Comparison of ENCODE assay signal across 30 cellular contexts in genomic region chr10:73629165-73629564, GRCh38. TPM values are rescaled to one million over a fixed set of nuclear protein-coding genes. Genes with fewer than 3 reads are reported as not detected.
"Had no signal": no experiment of that assay in that cellular context is flagged by ENCODE, and none has a peak within 500 bp of the region (broad histone marks: within the 10 kb centered on the region; RNA-seq: fewer than 3 reads in every experiment).

No MANE protein-coding gene starts in this region.

- H3K27me3 ChIP-seq: ascending aorta, breast epithelium, cardiac muscle cell, colonic mucosa, heart left ventricle had no signal

- H3K36me3 ChIP-seq: ascending aorta, breast epithelium, cardiac muscle cell, colonic mucosa, heart left ventricle had no signal

- H3K27ac ChIP-seq: ascending aorta, breast epithelium, cardiac muscle cell, colonic mucosa, heart left ventricle had no signal

- H3K9me3 ChIP-seq: ascending aorta, breast epithelium, colonic mucosa, heart left ventricle had no signal

- H3K4me3 ChIP-seq: ascending aorta, breast epithelium, cardiac muscle cell, colonic mucosa, heart left ventricle had no signal

- FAIRE-seq: frontal cortex had no signal

- DNase-seq: activated CD4-positive, alpha-beta memory T cell treated with anti-CD3 and anti-CD28 coated beads for 36 hours; activated CD4-positive, alpha-beta T cell treated with anti-CD3 and anti-CD28 coated beads for 36 hours; activated CD4-positive, alpha-beta T cell treated with anti-CD3 and anti-CD28 coated beads, Interleukin-2, amount 10 ng/mL, durations not matched to agents 24 days and 14 days; activated CD4-positive, CD25-positive, alpha-beta regulatory T cell; activated CD4-positive, CD25-positive, alpha-beta regulatory T cell treated with anti-CD3 and anti-CD28 coated beads, Interleukin-2, amount 50 U/mL, for 72 hours; activated CD8-positive, alpha-beta memory T cell treated with anti-CD3 and anti-CD28 coated beads, Interleukin-2, amount 50 U/mL, for 48 hours; activated gamma-delta T cell; activated naive CD4-positive, alpha-beta T cell; activated naive CD4-positive, alpha-beta T cell treated with anti-CD3 and anti-CD28 coated beads, Interleukin-2, amount 10 ng/mL, durations not matched to agents 7 days and 5 days; activated naive CD8-positive, alpha-beta T cell treated with anti-CD3 and anti-CD28 coated beads, Interleukin-2, amount 10 ng/mL, durations not matched to agents 7 days and 5 days; activated T-cell treated with anti-CD3 and anti-CD28 coated beads for 4 hours; activated T-cell treated with anti-CD3 and anti-CD28 coated beads, Interleukin-2, amount 50 U/mL, for 24 hours; activated T-cell treated with anti-CD3 and anti-CD28 coated beads, Interleukin-2, amount 50 U/mL, for 72 hours; central memory CD4-positive, alpha-beta T cell; cerebellar nuclear complex; colonic mucosa; effector memory CD4-positive, alpha-beta T cell; endodermal cell; foreskin fibroblast; glutamatergic neuron; heart left ventricle; T-helper 2 cell had no signal

- ATAC-seq: activated CD4-positive, alpha-beta T cell treated with anti-CD3 and anti-CD28 coated beads for 36 hours; activated naive CD4-positive, alpha-beta T cell treated with anti-CD3 and anti-CD28 coated beads, Interleukin-2, amount 50 U/mL, for 72 hours; activated T-cell treated with anti-CD3 and anti-CD28 coated beads, Interleukin-2, amount 50 U/mL, for 72 hours; heart left ventricle had no signal

- H3K4me1 ChIP-seq: breast epithelium, colonic mucosa had no signal

RNA-seq across cellular contexts. Expression of gene MYOZ1, which starts 12.1 kb away (rescaled TPM):
- total RNA-seq: activated CD4-positive, alpha-beta memory T cell treated with anti-CD3 and anti-CD28 coated beads for 36 hours; activated CD4-positive, alpha-beta T cell treated with anti-CD3 and anti-CD28 coated beads for 36 hours; activated CD4-positive, alpha-beta T cell treated with anti-CD3 and anti-CD28 coated beads, Interleukin-2, amount 10 ng/mL, durations not matched to agents 24 days and 14 days; activated naive CD4-positive, alpha-beta T cell treated with anti-CD3 and anti-CD28 coated beads, Interleukin-2, amount 50 U/mL, for 72 hours; activated naive CD8-positive, alpha-beta T cell treated with anti-CD3 and anti-CD28 coated beads, Interleukin-2, amount 10 ng/mL, durations not matched to agents 7 days and 5 days; activated T-cell treated with anti-CD3 and anti-CD28 coated beads, Interleukin-2, amount 50 U/mL, for 72 hours; colonic mucosa; dermis microvascular lymphatic vessel endothelial cell; T-helper 1 cell treated with Interleukin-12 subunit alpha and Interleukin-12 subunit beta and Interleukin-4 antibody, amounts not matched to agents 30 ng/mL and 1 ng/mL, for 36 hours had no signal

RNA-seq across cellular contexts. Expression of gene SYNPO2L, which starts 26.7 kb away (rescaled TPM):
- total RNA-seq: activated CD4-positive, alpha-beta memory T cell treated with anti-CD3 and anti-CD28 coated beads for 36 hours; activated CD4-positive, alpha-beta T cell treated with anti-CD3 and anti-CD28 coated beads for 36 hours; activated naive CD4-positive, alpha-beta T cell treated with anti-CD3 and anti-CD28 coated beads, Interleukin-2, amount 50 U/mL, for 72 hours; activated naive CD8-positive, alpha-beta T cell treated with anti-CD3 and anti-CD28 coated beads, Interleukin-2, amount 10 ng/mL, durations not matched to agents 7 days and 5 days; activated T-cell treated with anti-CD3 and anti-CD28 coated beads, Interleukin-2, amount 50 U/mL, for 72 hours; ascending aorta; dermis microvascular lymphatic vessel endothelial cell; epithelial cell of proximal tubule; frontal cortex had no signal
